Comparison of ENCODE assay signal across 19 cellular contexts in the genomic region with DNA sequence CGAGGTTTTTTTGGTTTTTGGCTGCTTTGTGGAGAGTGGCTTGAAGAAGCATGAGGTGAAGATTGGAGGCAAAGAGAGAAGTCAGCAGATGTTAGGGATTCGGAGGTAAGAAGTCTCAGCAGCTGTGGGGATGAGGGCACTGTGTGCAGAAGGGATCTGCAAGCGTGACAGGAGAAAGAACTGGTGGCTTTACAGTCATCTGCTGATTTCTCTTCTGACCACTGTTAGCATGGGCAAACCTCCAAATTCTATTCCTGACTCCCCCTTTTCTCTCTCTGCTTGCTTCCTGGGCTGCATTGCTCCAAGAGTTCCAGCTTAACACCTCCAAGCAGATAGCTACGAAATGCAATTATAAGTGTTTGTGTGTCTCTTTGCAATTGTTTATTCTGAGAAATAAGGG.
"Had no signal": no experiment of that assay in that cellular context is flagged by ENCODE, and none has a peak within 500 bp of the region (broad histone marks: within the 10 kb centered on the region; RNA-seq: fewer than 3 reads in every experiment).

No MANE protein-coding gene starts in this region.

- H3K27me3 ChIP-seq: gastroesophageal sphincter, heart left ventricle, tibial artery had no signal

- H3K4me3 Mint-ChIP-seq: activated naive CD8-positive, alpha-beta T cell treated with anti-CD3 and anti-CD28 coated beads, Interleukin-2, amount 10 ng/mL, durations not matched to agents 7 days and 5 days; brain had no signal

- DNase-seq: activated CD4-positive, alpha-beta T cell treated with anti-CD3 and anti-CD28 coated beads for 1 hour; activated CD4-positive, alpha-beta T cell treated with anti-CD3 and anti-CD28 coated beads, Interleukin-2, amount 50 U/mL, for 48 hours; activated naive CD4-positive, alpha-beta T cell; activated naive CD8-positive, alpha-beta T cell treated with anti-CD3 and anti-CD28 coated beads, Interleukin-2, amount 10 ng/mL, durations not matched to agents 7 days and 5 days; central memory CD4-positive, alpha-beta T cell; effector CD4-positive, alpha-beta T cell; heart left ventricle; kidney; midbrain; occipital lobe; retina; stimulated activated naive CD4-positive, alpha-beta T cell treated with Interleukin-2 at 50 U/mL for 16 hours; substantia nigra; tibial artery; WERI-Rb-1 had no signal

- ATAC-seq: esophagus mucosa, gastroesophageal sphincter, heart left ventricle, left lobe of liver had no signal

- H3K9me3 ChIP-seq: gastroesophageal sphincter, heart left ventricle, tibial artery had no signal

- H3K4me1 ChIP-seq: gastroesophageal sphincter, tibial artery had no signal

- H3K27ac ChIP-seq: gastroesophageal sphincter, heart left ventricle, tibial artery, WERI-Rb-1 had no signal

- H3K4me3 ChIP-seq: gastroesophageal sphincter, heart left ventricle, tibial artery had no signal

- H3K27me3 Mint-ChIP-seq: activated naive CD8-positive, alpha-beta T cell treated with anti-CD3 and anti-CD28 coated beads, Interleukin-2, amount 10 ng/mL, durations not matched to agents 7 days and 5 days had no signal

- H3K27ac Mint-ChIP-seq: activated naive CD8-positive, alpha-beta T cell treated with anti-CD3 and anti-CD28 coated beads, Interleukin-2, amount 10 ng/mL, durations not matched to agents 7 days and 5 days; brain had no signal
